1 cellular context compared by ENCODE assay signal in genomic region chr12:49293056-49293956, GRCh38.
A peak's percentile ranks its signal among the peaks of the same experiment; 100 is the strongest.
TF ChIP-seq lines count a peak whose summit lies in the region.

No MANE protein-coding gene starts in this region.

TF ChIP-seq in HepG2, 621 proteins besides CTCF, POLR2A, EP300 and RAD21:
- TF ChIP-seq ZNF331 (CRISPR knock-in tag; IDR thresholded peaks at IDR 0.05) (no peak), ZNF280D (CRISPR knock-in tag; IDR thresholded peaks at IDR 0.05) (no peak), ZNF768 (CRISPR knock-in tag; IDR thresholded peaks at IDR 0.05) (0 out of 2 replicates have a peak, but pooled peaks have one; percentile 15)
